13 cellular contexts compared by ENCODE assay signal in genomic region chr3:100994809-100995208, GRCh38. TPM values are rescaled to one million over a fixed set of nuclear protein-coding genes. Genes with fewer than 3 reads are reported as not detected.
DNase-seq lines count a peak whose midpoint lies in the region; ATAC-seq and TF ChIP-seq lines count a peak whose summit lies in the region.
"Had no signal": no experiment of that assay in that cellular context is flagged by ENCODE, and none has a peak within 500 bp of the region (broad histone marks: within the 10 kb centered on the region; RNA-seq: fewer than 3 reads in every experiment).

No MANE protein-coding gene starts in this region.

- 22 to 39% methylated on average over 2 of the region's 2 CpGs for WGBS in gastroesophageal sphincter (ENCODE audit: low coverage in 1 of 2), 2 donors

- H3K4me1 ChIP-seq in gastroesophageal sphincter (peaks cover 4 to 49% (median 10%) of the 10 kb centered on the region in 3 donors), osteoblast (ENCODE audit: insufficient read depth, low read length) (no peaks in the 10 kb centered on the region), stomach smooth muscle (ENCODE audit: control insufficient read depth, insufficient read depth, low read length) (peaks cover 11% of the 10 kb centered on the region), vagina (peaks cover 12% of the 10 kb centered on the region)
- H3K4me1 ChIP-seq: Caco-2, HAP-1 had no signal

- TF ChIP-seq CTCF in gastroesophageal sphincter (IDR thresholded peaks at IDR 0.05) (no peak), osteoblast (IDR thresholded peaks at IDR 0.05; ENCODE audit: extremely low read depth, low read depth, low read length) (no peak), vagina (IDR thresholded peaks at IDR 0.05) (no peak)

- TF ChIP-seq POLR2A in gastroesophageal sphincter (IDR thresholded peaks at IDR 0.05), result no peak
- TF ChIP-seq POLR2A in vagina (IDR thresholded peaks at IDR 0.05), result no peak

- no peaks in the 10 kb centered on the region for H4K20me1 ChIP-seq in osteoblast (ENCODE audit: insufficient read depth, low read length)

- H3K79me2 ChIP-seq in osteoblast (ENCODE audit: insufficient read depth, low read length), result peaks cover 36% of the 10 kb centered on the region

- ATAC-seq in gastroesophageal sphincter (no peak), HG03378 (IDR thresholded peaks at IDR 0.05; ENCODE audit: unreplicated experiment) (no peak), HG02642 (IDR thresholded peaks at IDR 0.05; ENCODE audit: poor library complexity, unreplicated experiment) (no peak)

- H2AFZ ChIP-seq in osteoblast (ENCODE audit: low read length), result peak overlapping the region; percentile 13

- intact Hi-C loops in vagina (cut with DNase I), result no loop called here

- no peak overlapping the region for H3K4me2 ChIP-seq in osteoblast (ENCODE audit: insufficient read depth, low read length)

- H3K27ac ChIP-seq in gastroesophageal sphincter (peak overlapping the region; percentile 13 to 82 (median 64)), osteoblast (ENCODE audit: low read depth, low read length) (no peak overlapping the region), stomach smooth muscle (ENCODE audit: low read length) (peak overlapping the region; percentile 46), vagina (peak overlapping the region; percentile 44)
- H3K27ac ChIP-seq: C4-2B had no signal

- DNase-seq in osteoblast (ENCODE audit: insufficient read length, low spot score, missing footprints) (no peak), vagina (ENCODE audit: extremely low spot score in 2 of 2) (no peak), putamen (ENCODE audit: low spot score) (no peak)
- DNase-seq: AML-193; Caco-2; CD4-positive, alpha-beta T cell; IMR-90 had no signal

- H3K9me3 ChIP-seq in gastroesophageal sphincter (no peaks in the 10 kb centered on the region), osteoblast (ENCODE audit: low read depth, low read length) (no peaks in the 10 kb centered on the region), stomach smooth muscle (ENCODE audit: control insufficient read depth in 2 of 2, low read length in 2 of 2) (no peaks in the 10 kb centered on the region), vagina (no peaks in the 10 kb centered on the region)
- H3K9me3 ChIP-seq: Caco-2, HAP-1 had no signal

- no peak for TF ChIP-seq EP300 in gastroesophageal sphincter (IDR thresholded peaks at IDR 0.05)

- no peaks in the 10 kb centered on the region for H3K36me3 ChIP-seq in gastroesophageal sphincter
- peaks cover 1% of the 10 kb centered on the region for H3K36me3 ChIP-seq in osteoblast (ENCODE audit: insufficient read depth, low read length)
- no peaks in the 10 kb centered on the region for H3K36me3 ChIP-seq in stomach smooth muscle (ENCODE audit: control insufficient read depth in 2 of 2, insufficient read depth in 2 of 2, low read length in 2 of 2)
- no peaks in the 10 kb centered on the region for H3K36me3 ChIP-seq in vagina
- H3K36me3 ChIP-seq: HAP-1 had no signal

- H3K4me3 ChIP-seq in gastroesophageal sphincter, result no peak overlapping the region
- no peak overlapping the region for H3K4me3 ChIP-seq in osteoblast (ENCODE audit: insufficient read depth, low read length)
- peak overlapping the region in 1 of 2 donors; percentile 16 for H3K4me3 ChIP-seq in stomach smooth muscle (ENCODE audit: low read length in 2 of 2)
- no peak overlapping the region for H3K4me3 ChIP-seq in vagina
- H3K4me3 ChIP-seq: HAP-1 had no signal

- H3K27me3 ChIP-seq in gastroesophageal sphincter (no peaks in the 10 kb centered on the region), osteoblast (ENCODE audit: insufficient read depth, low read length) (no peaks in the 10 kb centered on the region), stomach smooth muscle (ENCODE audit: control insufficient read depth in 1 of 2, insufficient read depth in 2 of 2, low read length in 2 of 2) (no peaks in the 10 kb centered on the region), vagina (no peaks in the 10 kb centered on the region)

- H3K9ac ChIP-seq in stomach smooth muscle (ENCODE audit: low read length in 2 of 2), result no peak overlapping the region

RNA-seq across cellular contexts. Expression of gene ABI3BP, which starts 1.6 kb away (rescaled TPM):
- 100 to 1,000 TPM in 2 of 4 donors, 10 to 100 TPM in 2; 59.6 to 158 (median 99.9) TPM for total RNA-seq in gastroesophageal sphincter
- 130 and 183 TPM in 2 replicates for total RNA-seq in osteoblast
- 91.1 TPM for total RNA-seq in vagina
- total RNA-seq: Caco-2; CD4-positive, alpha-beta T cell had no signal
